In the genomic region with DNA sequence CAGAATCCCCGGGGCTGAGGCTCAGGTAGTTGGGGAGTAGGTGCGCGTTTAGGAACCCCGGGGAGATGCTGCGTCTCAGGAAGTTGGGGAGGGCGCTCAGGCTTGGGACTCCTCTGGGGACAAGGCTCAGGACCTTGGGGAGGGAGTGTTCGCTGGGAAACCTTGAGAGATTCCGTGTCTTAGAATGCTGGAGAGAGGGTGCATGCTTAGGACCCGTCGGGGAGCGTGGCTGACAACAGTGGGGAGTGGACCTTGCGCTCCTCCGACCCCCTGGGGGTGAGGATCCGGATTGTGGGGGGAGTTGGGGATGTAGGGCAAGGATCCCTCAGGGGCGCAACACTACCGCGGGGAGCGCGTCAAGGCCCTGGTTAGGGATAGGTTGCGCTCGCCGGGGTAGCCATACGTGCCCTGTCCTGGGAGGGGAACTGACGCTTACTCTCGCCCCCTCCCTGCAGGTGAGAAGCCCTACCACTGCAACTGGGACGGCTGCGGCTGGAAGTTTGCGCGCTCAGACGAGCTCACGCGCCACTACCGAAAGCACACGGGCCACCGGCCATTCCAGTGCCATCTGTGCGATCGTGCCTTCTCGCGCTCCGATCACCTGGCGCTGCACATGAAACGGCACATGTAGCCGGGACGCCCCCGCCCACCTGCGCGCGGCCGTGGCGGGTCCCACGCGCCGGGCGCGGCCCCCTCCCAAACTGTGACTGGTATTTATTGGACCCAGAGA, we compare ENCODE assay signal across 8 cellular contexts. TPM values are rescaled to one million over a fixed set of nuclear protein-coding genes. Genes with fewer than 3 reads are reported as not detected.
DNase-seq lines count a peak whose midpoint lies in the region; ATAC-seq and TF ChIP-seq lines count a peak whose summit lies in the region.

No MANE protein-coding gene starts in this region.

- H3K9ac ChIP-seq in endodermal cell (ENCODE audit: extremely low read depth, low read length, poor library complexity, severe bottlenecking): no peak overlapping the region

- WGBS in endodermal cell (ENCODE audit: insufficient coverage in 1 of 2, insufficient read length in 1 of 2), 2 experiments: 6 to 9% methylated on average over 25 to 55 of the region's 55 CpGs

- peaks cover 25% of the 10 kb centered on the region for H4K20me1 ChIP-seq in osteoblast (ENCODE audit: insufficient read depth, low read length)

- H3K4me3 ChIP-seq in GM06990 (replicated peaks; ENCODE audit: low read depth, low read length) (peak overlapping the region; percentile 70), WI38 (ENCODE audit: low read depth, low read length) (peak overlapping the region; percentile 79), endodermal cell (ENCODE audit: low read length) (peak overlapping the region; percentile 76), osteoblast (ENCODE audit: insufficient read depth, low read length) (peak overlapping the region; percentile 91)

- no peak overlapping the region for H3K27ac ChIP-seq in endodermal cell (ENCODE audit: low read depth, low read length)
- H3K27ac ChIP-seq in osteoblast (ENCODE audit: low read depth, low read length): peak overlapping the region; percentile 75

- H3K36me3 Mint-ChIP-seq in endodermal cell (ENCODE audit: low read depth): no peaks in the 10 kb centered on the region

- peak overlapping the region; percentile 72 for H3K4me3 Mint-ChIP-seq in endodermal cell

- no peak overlapping the region for H2AFZ ChIP-seq in osteoblast (ENCODE audit: low read length)

- H3K27me3 ChIP-seq in GM06990 (replicated peaks; ENCODE audit: control insufficient read depth, insufficient read depth, low read length) (no peaks in the 10 kb centered on the region; the same call in 1 of the 2 replicates), endodermal cell (ENCODE audit: control insufficient read depth, insufficient read depth, low read length, poor library complexity, severe bottlenecking) (peaks cover 79% of the 10 kb centered on the region), osteoblast (ENCODE audit: insufficient read depth, low read length) (no peaks in the 10 kb centered on the region)

- H3K9me3 Mint-ChIP-seq in endodermal cell: no peaks in the 10 kb centered on the region

- TF ChIP-seq CTCF in GM06990 (IDR thresholded peaks at IDR 0.05; ENCODE audit: insufficient read depth, low read length, poor library complexity, severe bottlenecking) (peak; percentile 14), WI38 (IDR thresholded peaks at IDR 0.05; ENCODE audit: low read depth, low read length) (no peak), endodermal cell (conservative IDR thresholded peaks at IDR 0.05) (no peak), osteoblast (IDR thresholded peaks at IDR 0.05; ENCODE audit: extremely low read depth, low read depth, low read length) (no peak)

- H3K9me3 ChIP-seq in endodermal cell (ENCODE audit: control insufficient read depth, low read length) (no peaks in the 10 kb centered on the region), osteoblast (ENCODE audit: low read depth, low read length) (no peaks in the 10 kb centered on the region)

- ATAC-seq in GM19463 (IDR thresholded peaks at IDR 0.05; ENCODE audit: unreplicated experiment) (no peak), GM18517 (IDR thresholded peaks at IDR 0.05; ENCODE audit: unreplicated experiment) (no peak), HG03439 (IDR thresholded peaks at IDR 0.05; ENCODE audit: unreplicated experiment) (no peak)

- peaks cover 6% of the 10 kb centered on the region for H3K4me1 Mint-ChIP-seq in endodermal cell

- peaks cover 72% of the 10 kb centered on the region for H3K27me3 Mint-ChIP-seq in endodermal cell (ENCODE audit: insufficient read depth)

- DNase-seq in GM06990 (ENCODE audit: extremely low read depth, insufficient read length): peak; percentile 56
- DNase-seq in endodermal cell: peak; percentile 74
- peak; percentile 93 for DNase-seq in osteoblast (ENCODE audit: insufficient read length, low spot score, missing footprints)
- no peak for DNase-seq in NAMALWA (ENCODE audit: low spot score)

- no peaks in the 10 kb centered on the region; the same call in 1 of the 2 replicates for H3K36me3 ChIP-seq in GM06990 (ENCODE audit: control insufficient read depth, insufficient read depth, low read length)
- H3K36me3 ChIP-seq in endodermal cell (ENCODE audit: control insufficient read depth, insufficient read depth, low read length): no peaks in the 10 kb centered on the region
- H3K36me3 ChIP-seq in osteoblast (ENCODE audit: insufficient read depth, low read length): peaks cover 23% of the 10 kb centered on the region

- peak overlapping the region; percentile 75 for H3K4me2 ChIP-seq in osteoblast (ENCODE audit: insufficient read depth, low read length)

- H3K79me2 ChIP-seq in osteoblast (ENCODE audit: insufficient read depth, low read length): peaks cover 21% of the 10 kb centered on the region

- H3K4me1 ChIP-seq in endodermal cell (ENCODE audit: control insufficient read depth, insufficient read depth, low read length) (no peaks in the 10 kb centered on the region), osteoblast (ENCODE audit: insufficient read depth, low read length) (peaks cover 17% of the 10 kb centered on the region)

- no peak overlapping the region for H3K27ac Mint-ChIP-seq in endodermal cell

RNA-seq across cellular contexts. Expression of a gene that starts 1.9 kb away (rescaled TPM):
- total RNA-seq in endodermal cell (1 to 10 TPM in 1 of 2 donors, under 1 TPM in 1; 0.22 to 1.4 TPM), osteoblast (11.2 and 16.6 TPM in 2 replicates)
- polyA plus RNA-seq in endodermal cell (2013, experiment 1 of 2): 0.25 TPM
- polyA plus RNA-seq in endodermal cell (2013, experiment 2 of 2): 0.17 TPM
